Comparison of ENCODE assay signal across 1 cellular context in genomic region chr11:126303623-126304456, GRCh38.
TF ChIP-seq lines count a peak whose summit lies in the region.

Gene DCPS, plus strand, starts transcription at chr11:126304060. Its CDS starts 21 bp downstream, at chr11:126304081.

TF ChIP-seq in GM12878, 131 proteins besides CTCF, POLR2A, EP300 and RAD21 (continued from another document and continues in another):
- TF ChIP-seq POLR2AphosphoS5 (IDR thresholded peaks at IDR 0.05; ENCODE audit: low read length): peak; percentile 94
- TF ChIP-seq, protein P1, sequence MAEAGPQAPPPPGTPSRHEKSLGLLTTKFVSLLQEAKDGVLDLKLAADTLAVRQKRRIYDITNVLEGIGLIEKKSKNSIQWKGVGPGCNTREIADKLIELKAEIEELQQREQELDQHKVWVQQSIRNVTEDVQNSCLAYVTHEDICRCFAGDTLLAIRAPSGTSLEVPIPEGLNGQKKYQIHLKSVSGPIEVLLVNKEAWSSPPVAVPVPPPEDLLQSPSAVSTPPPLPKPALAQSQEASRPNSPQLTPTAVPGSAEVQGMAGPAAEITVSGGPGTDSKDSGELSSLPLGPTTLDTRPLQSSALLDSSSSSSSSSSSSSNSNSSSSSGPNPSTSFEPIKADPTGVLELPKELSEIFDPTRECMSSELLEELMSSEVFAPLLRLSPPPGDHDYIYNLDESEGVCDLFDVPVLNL (IDR thresholded peaks at IDR 0.05; ENCODE audit: low read depth, low read length): no peak
- peak; percentile 44; the same call in 1 of the 2 replicates for TF ChIP-seq CHD2 (IDR thresholded peaks at IDR 0.05; ENCODE audit: borderline replicate concordance, low read depth, low read length)
- no peak for TF ChIP-seq TCF12 (IDR thresholded peaks at IDR 0.05; ENCODE audit: low read depth, low read length)
- peak; percentile 88 for TF ChIP-seq ZNF207 (IDR thresholded peaks at IDR 0.05; ENCODE audit: borderline replicate concordance)
- TF ChIP-seq CHD1 (IDR thresholded peaks at IDR 0.05; ENCODE audit: low read depth, low read length): peak; percentile 86; the same call in 1 of the 2 replicates
- no peak for TF ChIP-seq RUNX3 (IDR thresholded peaks at IDR 0.05; ENCODE audit: low read length)
- TF ChIP-seq CBX5 (IDR thresholded peaks at IDR 0.05; ENCODE audit: low read depth): no peak
- TF ChIP-seq BCL11A (IDR thresholded peaks at IDR 0.05; ENCODE audit: low read depth, low read length): 0 out of 2 replicates have a peak, but pooled peaks have one; percentile 12
- no peak for TF ChIP-seq ASH2L (IDR thresholded peaks at IDR 0.05; ENCODE audit: borderline replicate concordance, low read depth)
- peak; percentile 70 for TF ChIP-seq NRF1 (conservative IDR thresholded peaks at IDR 0.05; ENCODE audit: low read depth, low read length)
- no peak for TF ChIP-seq KDM1A (IDR thresholded peaks at IDR 0.05; ENCODE audit: borderline replicate concordance)
- peak; percentile 75 to 78 for TF ChIP-seq IKZF2 (IDR thresholded peaks at IDR 0.05)
- TF ChIP-seq TARDBP (IDR thresholded peaks at IDR 0.05; ENCODE audit: borderline replicate concordance): no peak
- no peak for TF ChIP-seq ETV6 (conservative IDR thresholded peaks at IDR 0.05 in 1 of 2, IDR thresholded peaks at IDR 0.05 in 1 of 2; ENCODE audit: borderline replicate concordance in 1 of 2, low read depth in 1 of 2)
- peak in 1 of 2 experiments; percentile 7; a peak in 1 of 3 replicates for TF ChIP-seq EGR1 (IDR thresholded peaks at IDR 0.05; ENCODE audit: borderline replicate concordance in 1 of 2, low read depth in 2 of 2, low read length in 2 of 2)
- TF ChIP-seq, protein P2, sequence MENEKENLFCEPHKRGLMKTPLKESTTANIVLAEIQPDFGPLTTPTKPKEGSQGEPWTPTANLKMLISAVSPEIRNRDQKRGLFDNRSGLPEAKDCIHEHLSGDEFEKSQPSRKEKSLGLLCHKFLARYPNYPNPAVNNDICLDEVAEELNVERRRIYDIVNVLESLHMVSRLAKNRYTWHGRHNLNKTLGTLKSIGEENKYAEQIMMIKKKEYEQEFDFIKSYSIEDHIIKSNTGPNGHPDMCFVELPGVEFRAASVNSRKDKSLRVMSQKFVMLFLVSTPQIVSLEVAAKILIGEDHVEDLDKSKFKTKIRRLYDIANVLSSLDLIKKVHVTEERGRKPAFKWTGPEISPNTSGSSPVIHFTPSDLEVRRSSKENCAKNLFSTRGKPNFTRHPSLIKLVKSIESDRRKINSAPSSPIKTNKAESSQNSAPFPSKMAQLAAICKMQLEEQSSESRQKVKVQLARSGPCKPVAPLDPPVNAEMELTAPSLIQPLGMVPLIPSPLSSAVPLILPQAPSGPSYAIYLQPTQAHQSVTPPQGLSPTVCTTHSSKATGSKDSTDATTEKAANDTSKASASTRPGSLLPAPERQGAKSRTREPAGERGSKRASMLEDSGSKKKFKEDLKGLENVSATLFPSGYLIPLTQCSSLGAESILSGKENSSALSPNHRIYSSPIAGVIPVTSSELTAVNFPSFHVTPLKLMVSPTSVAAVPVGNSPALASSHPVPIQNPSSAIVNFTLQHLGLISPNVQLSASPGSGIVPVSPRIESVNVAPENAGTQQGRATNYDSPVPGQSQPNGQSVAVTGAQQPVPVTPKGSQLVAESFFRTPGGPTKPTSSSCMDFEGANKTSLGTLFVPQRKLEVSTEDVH (IDR thresholded peaks at IDR 0.05; ENCODE audit: low read depth, partially characterized antibody): no peak
- no peak for TF ChIP-seq NFXL1 (IDR thresholded peaks at IDR 0.05; ENCODE audit: borderline replicate concordance)
- TF ChIP-seq ZNF622 (IDR thresholded peaks at IDR 0.05): no peak
- TF ChIP-seq NKRF (conservative IDR thresholded peaks at IDR 0.05): peak; percentile 75; the same call in 1 of the 2 replicates
- 0 out of 2 replicates have a peak, but pooled peaks have one; percentile 11 for TF ChIP-seq HCFC1 (IDR thresholded peaks at IDR 0.05; ENCODE audit: low read length)
- TF ChIP-seq NFIC (IDR thresholded peaks at IDR 0.05; ENCODE audit: low read depth, low read length): no peak
- no peak for TF ChIP-seq ZBED1 (IDR thresholded peaks at IDR 0.05; ENCODE audit: borderline replicate concordance)
- TF ChIP-seq ZNF384 (IDR thresholded peaks at IDR 0.05; ENCODE audit: borderline replicate concordance, low read depth, low read length): 0 out of 2 replicates have a peak, but pooled peaks have one; percentile 54
- TF ChIP-seq MEF2A (IDR thresholded peaks at IDR 0.05; ENCODE audit: insufficient read depth, low read depth, low read length): no peak
- TF ChIP-seq CREB1 (IDR thresholded peaks at IDR 0.05; ENCODE audit: low read depth): no peak; the same call in 1 of the 2 replicates
- TF ChIP-seq, protein P3, sequence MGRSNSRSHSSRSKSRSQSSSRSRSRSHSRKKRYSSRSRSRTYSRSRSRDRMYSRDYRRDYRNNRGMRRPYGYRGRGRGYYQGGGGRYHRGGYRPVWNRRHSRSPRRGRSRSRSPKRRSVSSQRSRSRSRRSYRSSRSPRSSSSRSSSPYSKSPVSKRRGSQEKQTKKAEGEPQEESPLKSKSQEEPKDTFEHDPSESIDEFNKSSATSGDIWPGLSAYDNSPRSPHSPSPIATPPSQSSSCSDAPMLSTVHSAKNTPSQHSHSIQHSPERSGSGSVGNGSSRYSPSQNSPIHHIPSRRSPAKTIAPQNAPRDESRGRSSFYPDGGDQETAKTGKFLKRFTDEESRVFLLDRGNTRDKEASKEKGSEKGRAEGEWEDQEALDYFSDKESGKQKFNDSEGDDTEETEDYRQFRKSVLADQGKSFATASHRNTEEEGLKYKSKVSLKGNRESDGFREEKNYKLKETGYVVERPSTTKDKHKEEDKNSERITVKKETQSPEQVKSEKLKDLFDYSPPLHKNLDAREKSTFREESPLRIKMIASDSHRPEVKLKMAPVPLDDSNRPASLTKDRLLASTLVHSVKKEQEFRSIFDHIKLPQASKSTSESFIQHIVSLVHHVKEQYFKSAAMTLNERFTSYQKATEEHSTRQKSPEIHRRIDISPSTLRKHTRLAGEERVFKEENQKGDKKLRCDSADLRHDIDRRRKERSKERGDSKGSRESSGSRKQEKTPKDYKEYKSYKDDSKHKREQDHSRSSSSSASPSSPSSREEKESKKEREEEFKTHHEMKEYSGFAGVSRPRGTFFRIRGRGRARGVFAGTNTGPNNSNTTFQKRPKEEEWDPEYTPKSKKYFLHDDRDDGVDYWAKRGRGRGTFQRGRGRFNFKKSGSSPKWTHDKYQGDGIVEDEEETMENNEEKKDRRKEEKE (IDR thresholded peaks at IDR 0.05): no peak
- TF ChIP-seq ZNF217 (IDR thresholded peaks at IDR 0.05): no peak
- no peak for TF ChIP-seq HDAC2 (IDR thresholded peaks at IDR 0.05)
- TF ChIP-seq HDGF (IDR thresholded peaks at IDR 0.05): no peak
- TF ChIP-seq FOS (IDR thresholded peaks at IDR 0.05; ENCODE audit: borderline replicate concordance, extremely low read depth, insufficient read length): no peak
- no peak for TF ChIP-seq HDAC6 (IDR thresholded peaks at IDR 0.05; ENCODE audit: unreplicated experiment)
- 0 out of 2 replicates have a peak, but pooled peaks have one; percentile 16 for TF ChIP-seq NR2F1 (conservative IDR thresholded peaks at IDR 0.05)
- TF ChIP-seq MEF2B (IDR thresholded peaks at IDR 0.05; ENCODE audit: partially characterized antibody, poor library complexity, severe bottlenecking): peak; percentile 23
- TF ChIP-seq, protein P4, sequence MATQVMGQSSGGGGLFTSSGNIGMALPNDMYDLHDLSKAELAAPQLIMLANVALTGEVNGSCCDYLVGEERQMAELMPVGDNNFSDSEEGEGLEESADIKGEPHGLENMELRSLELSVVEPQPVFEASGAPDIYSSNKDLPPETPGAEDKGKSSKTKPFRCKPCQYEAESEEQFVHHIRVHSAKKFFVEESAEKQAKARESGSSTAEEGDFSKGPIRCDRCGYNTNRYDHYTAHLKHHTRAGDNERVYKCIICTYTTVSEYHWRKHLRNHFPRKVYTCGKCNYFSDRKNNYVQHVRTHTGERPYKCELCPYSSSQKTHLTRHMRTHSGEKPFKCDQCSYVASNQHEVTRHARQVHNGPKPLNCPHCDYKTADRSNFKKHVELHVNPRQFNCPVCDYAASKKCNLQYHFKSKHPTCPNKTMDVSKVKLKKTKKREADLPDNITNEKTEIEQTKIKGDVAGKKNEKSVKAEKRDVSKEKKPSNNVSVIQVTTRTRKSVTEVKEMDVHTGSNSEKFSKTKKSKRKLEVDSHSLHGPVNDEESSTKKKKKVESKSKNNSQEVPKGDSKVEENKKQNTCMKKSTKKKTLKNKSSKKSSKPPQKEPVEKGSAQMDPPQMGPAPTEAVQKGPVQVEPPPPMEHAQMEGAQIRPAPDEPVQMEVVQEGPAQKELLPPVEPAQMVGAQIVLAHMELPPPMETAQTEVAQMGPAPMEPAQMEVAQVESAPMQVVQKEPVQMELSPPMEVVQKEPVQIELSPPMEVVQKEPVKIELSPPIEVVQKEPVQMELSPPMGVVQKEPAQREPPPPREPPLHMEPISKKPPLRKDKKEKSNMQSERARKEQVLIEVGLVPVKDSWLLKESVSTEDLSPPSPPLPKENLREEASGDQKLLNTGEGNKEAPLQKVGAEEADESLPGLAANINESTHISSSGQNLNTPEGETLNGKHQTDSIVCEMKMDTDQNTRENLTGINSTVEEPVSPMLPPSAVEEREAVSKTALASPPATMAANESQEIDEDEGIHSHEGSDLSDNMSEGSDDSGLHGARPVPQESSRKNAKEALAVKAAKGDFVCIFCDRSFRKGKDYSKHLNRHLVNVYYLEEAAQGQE (IDR thresholded peaks at IDR 0.05; ENCODE audit: low read depth, low read length): no peak
- no peak for TF ChIP-seq BRCA1 (IDR thresholded peaks at IDR 0.05; ENCODE audit: low read depth, low read length)
- TF ChIP-seq BCL3 (IDR thresholded peaks at IDR 0.05; ENCODE audit: borderline replicate concordance, insufficient read depth, low read depth, low read length, poor library complexity, severe bottlenecking): no peak
- TF ChIP-seq IRF5 (IDR thresholded peaks at IDR 0.05; ENCODE audit: borderline replicate concordance): no peak
- TF ChIP-seq TCF7 (IDR thresholded peaks at IDR 0.05; ENCODE audit: borderline replicate concordance): no peak
- TF ChIP-seq NBN (IDR thresholded peaks at IDR 0.05): peak; percentile 66
- TF ChIP-seq SREBF2 (IDR thresholded peaks at IDR 0.05; ENCODE audit: low read length): no peak
- TF ChIP-seq JUNB (IDR thresholded peaks at IDR 0.05): no peak
- TF ChIP-seq, protein P5, sequence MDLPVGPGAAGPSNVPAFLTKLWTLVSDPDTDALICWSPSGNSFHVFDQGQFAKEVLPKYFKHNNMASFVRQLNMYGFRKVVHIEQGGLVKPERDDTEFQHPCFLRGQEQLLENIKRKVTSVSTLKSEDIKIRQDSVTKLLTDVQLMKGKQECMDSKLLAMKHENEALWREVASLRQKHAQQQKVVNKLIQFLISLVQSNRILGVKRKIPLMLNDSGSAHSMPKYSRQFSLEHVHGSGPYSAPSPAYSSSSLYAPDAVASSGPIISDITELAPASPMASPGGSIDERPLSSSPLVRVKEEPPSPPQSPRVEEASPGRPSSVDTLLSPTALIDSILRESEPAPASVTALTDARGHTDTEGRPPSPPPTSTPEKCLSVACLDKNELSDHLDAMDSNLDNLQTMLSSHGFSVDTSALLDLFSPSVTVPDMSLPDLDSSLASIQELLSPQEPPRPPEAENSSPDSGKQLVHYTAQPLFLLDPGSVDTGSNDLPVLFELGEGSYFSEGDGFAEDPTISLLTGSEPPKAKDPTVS (IDR thresholded peaks at IDR 0.05; ENCODE audit: low read depth, low read length): no peak
- no peak for TF ChIP-seq BMI1 (IDR thresholded peaks at IDR 0.05; ENCODE audit: borderline replicate concordance)
